8 cellular contexts compared by ENCODE assay signal in genomic region chrX:17559728-17560379, GRCh38.
DNase-seq lines count a peak whose midpoint lies in the region; ATAC-seq, FAIRE-seq and TF ChIP-seq lines count a peak whose summit lies in the region.

No MANE protein-coding gene starts in this region.

- H3K4me1 Mint-ChIP-seq in activated CD8-positive, alpha-beta T cell treated with anti-CD3 and anti-CD28 coated beads, Interleukin-2, amount 10 ng/mL, durations not matched to agents 7 days and 5 days (ENCODE audit: low read depth): peaks cover 5% of the 10 kb centered on the region

- H3K4me3 Mint-ChIP-seq in activated CD8-positive, alpha-beta T cell treated with anti-CD3 and anti-CD28 coated beads, Interleukin-2, amount 10 ng/mL, durations not matched to agents 7 days and 5 days: no peak overlapping the region

- H3K27me3 ChIP-seq in small intestine (ENCODE audit: control insufficient read depth in 2 of 2, insufficient read depth in 2 of 2, low read length in 2 of 2): no peaks in the 10 kb centered on the region

- no peak overlapping the region for H3K4me3 ChIP-seq in retinal pigment epithelial cell (ENCODE audit: low read length)
- no peak overlapping the region for H3K4me3 ChIP-seq in small intestine (ENCODE audit: low read depth in 1 of 2, low read length in 2 of 2)

- no peaks in the 10 kb centered on the region for H3K27me3 Mint-ChIP-seq in activated CD8-positive, alpha-beta T cell treated with anti-CD3 and anti-CD28 coated beads, Interleukin-2, amount 10 ng/mL, durations not matched to agents 7 days and 5 days (ENCODE audit: low read depth)

- no peaks in the 10 kb centered on the region for H3K9me3 Mint-ChIP-seq in activated CD8-positive, alpha-beta T cell treated with anti-CD3 and anti-CD28 coated beads, Interleukin-2, amount 10 ng/mL, durations not matched to agents 7 days and 5 days (ENCODE audit: insufficient read depth)

- WGBS in small intestine, 3 donors: 30 to 39% (median 33%) methylated on average over 8 of the region's 8 CpGs

- H3K36me3 Mint-ChIP-seq in activated CD8-positive, alpha-beta T cell treated with anti-CD3 and anti-CD28 coated beads, Interleukin-2, amount 10 ng/mL, durations not matched to agents 7 days and 5 days (ENCODE audit: low read depth): no peaks in the 10 kb centered on the region

- FAIRE-seq in small intestine (lab: Jason Lieb, UNC): no peak

- H3K9me3 ChIP-seq in small intestine (ENCODE audit: control insufficient read depth, low read depth): no peaks in the 10 kb centered on the region

- H3K27ac Mint-ChIP-seq in activated CD8-positive, alpha-beta T cell treated with anti-CD3 and anti-CD28 coated beads, Interleukin-2, amount 10 ng/mL, durations not matched to agents 7 days and 5 days: no peak overlapping the region

- H3K36me3 ChIP-seq in small intestine (ENCODE audit: control insufficient read depth in 2 of 2, insufficient read depth in 2 of 2, low read length in 2 of 2): no peaks in the 10 kb centered on the region

- POLR2A ChIA-PET in activated CD8-positive, alpha-beta T cell treated with anti-CD3 and anti-CD28 coated beads, Interleukin-2, amount 10 ng/mL, durations not matched to agents 7 days and 5 days (lab: Charles Lee): no interaction called here

- H3K4me1 ChIP-seq in small intestine (ENCODE audit: control insufficient read depth in 2 of 2, insufficient read depth in 1 of 2, low read depth in 1 of 2, low read length in 1 of 2): peaks cover 0 to 5% of the 10 kb centered on the region in 2 donors

- H3K27ac ChIP-seq in small intestine (ENCODE audit: low read depth in 1 of 2, low read length in 1 of 2): no peak overlapping the region

- TF ChIP-seq CTCF in retinal pigment epithelial cell (conservative IDR thresholded peaks at IDR 0.05; ENCODE audit: low read depth, low read length): no peak

- no peak for ATAC-seq in GM18858 (IDR thresholded peaks at IDR 0.05; ENCODE audit: unreplicated experiment)
- ATAC-seq in activated CD8-positive, alpha-beta T cell treated with anti-CD3 and anti-CD28 coated beads, Interleukin-2, amount 10 ng/mL, durations not matched to agents 7 days and 5 days: no peak

- CTCF ChIA-PET in activated CD8-positive, alpha-beta T cell treated with anti-CD3 and anti-CD28 coated beads, Interleukin-2, amount 10 ng/mL, durations not matched to agents 7 days and 5 days (lab: Charles Lee): no interaction called here

- DNase-seq in H4 (ENCODE audit: low spot score) (peak; percentile 83), OCI-M1 (lab: John Stamatoyannopoulos, UW) (peak; percentile 14), fibroblast of peridontal ligament (ENCODE audit: extremely low read depth) (peak; percentile 92), retinal pigment epithelial cell (ENCODE audit: low read depth) (peak; percentile 51), SHP77 treated with DMSO at 0.1 percent for 48 hours (lab: John Stamatoyannopoulos, UW) (no peak), small intestine (no peak)
- no peak for DNase-seq in activated CD8-positive, alpha-beta T cell treated with anti-CD3 and anti-CD28 coated beads, Interleukin-2, amount 10 ng/mL, durations not matched to agents 7 days and 5 days

Comparison
In these comparisons a context has a peak if more than half of its experiments do, and no peak if none do; other contexts are left out.
1. DNase-seq: peak in H4 (single experiment), OCI-M1 (single experiment), fibroblast of peridontal ligament (single experiment) and retinal pigment epithelial cell (single experiment); none in SHP77 treated with DMSO at 0.1 percent for 48 hours (single experiment), activated CD8-positive, alpha-beta T cell treated with anti-CD3 and anti-CD28 coated beads, Interleukin-2, amount 10 ng/mL, durations not matched to agents 7 days and 5 days (single experiment) and small intestine (single experiment).